In genomic region chr2:46008082-46008870, GRCh38 we compare ENCODE assay signal across 22 cellular contexts.
DNase-seq lines count a peak whose midpoint lies in the region; ATAC-seq and TF ChIP-seq lines count a peak whose summit lies in the region.
"Had no signal": no experiment of that assay in that cellular context is flagged by ENCODE, and none has a peak within 500 bp of the region (broad histone marks: within the 10 kb centered on the region; RNA-seq: fewer than 3 reads in every experiment).

No MANE protein-coding gene starts in this region.

- no peak overlapping the region for H4K8ac ChIP-seq in trophoblast cell (ENCODE audit: low read depth, low read length)

- H3K27me3 ChIP-seq in GM23338 (ENCODE audit: insufficient read depth) (no peaks in the 10 kb centered on the region), OCI-LY3 (ENCODE audit: low read depth, low read length) (no peaks in the 10 kb centered on the region), trophoblast cell (ENCODE audit: insufficient read depth, low read length) (no peaks in the 10 kb centered on the region)
- H3K27me3 ChIP-seq: ascending aorta, colonic mucosa, tibial artery had no signal

- TF ChIP-seq CTCF in GM23338 (conservative IDR thresholded peaks at IDR 0.05; ENCODE audit: low read depth in 2 of 2) (no peak), OCI-LY3 (IDR thresholded peaks at IDR 0.05; ENCODE audit: low read depth, low read length) (no peak), endothelial cell (IDR thresholded peaks at IDR 0.05; ENCODE audit: unreplicated experiment) (no peak)

- peaks cover 4% of the 10 kb centered on the region for H3K27me3 Mint-ChIP-seq in GM23338 (ENCODE audit: insufficient read depth, low read depth, poor library complexity)
- peaks cover 3% of the 10 kb centered on the region for H3K27me3 Mint-ChIP-seq in endothelial cell (ENCODE audit: unreplicated experiment)
- H3K27me3 Mint-ChIP-seq: activated B cell treated with CpG ODN at 0.5 μM for 24 hours; activated CD8-positive, alpha-beta memory T cell treated with anti-CD3 and anti-CD28 coated beads, Interleukin-2, amount 10 ng/mL, durations not matched to agents 7 days and 5 days; IgD-negative memory B cell had no signal

- H3K27ac ChIP-seq in GM23338 (ENCODE audit: low read depth) (no peak overlapping the region), OCI-LY3 (ENCODE audit: low read length) (no peak overlapping the region), trophoblast cell (ENCODE audit: low read depth, low read length) (no peak overlapping the region)
- H3K27ac ChIP-seq: ascending aorta, colonic mucosa, tibial artery had no signal

- peak overlapping the region; percentile 64 for H4K91ac ChIP-seq in trophoblast cell (ENCODE audit: low read depth, low read length)

- no CpG with 5 or more reads among the region's 5 CpGs for WGBS in trophoblast cell (ENCODE audit: extremely low coverage, insufficient coverage, insufficient read length)

- H3K79me2 ChIP-seq in GM23338 (replicated peaks; ENCODE audit: insufficient read depth), result no peaks in the 10 kb centered on the region
- H3K79me2 ChIP-seq in OCI-LY3 (ENCODE audit: low read length), result no peaks in the 10 kb centered on the region
- H3K79me2 ChIP-seq in trophoblast cell (ENCODE audit: control insufficient read depth, insufficient read depth, low read length, poor library complexity), result no peaks in the 10 kb centered on the region

- peak overlapping the region; percentile 15 for H3K4ac ChIP-seq in trophoblast cell (ENCODE audit: low read depth, low read length)

- 0 out of 2 replicates have a peak, but pooled peaks cover 4% of the 10 kb centered on the region for H3K9me2 ChIP-seq in GM23338 (ENCODE audit: insufficient read depth)

- peak overlapping the region; percentile 46 for H3K18ac ChIP-seq in trophoblast cell (ENCODE audit: low read length)

- peak overlapping the region; percentile 62 for H3K14ac ChIP-seq in trophoblast cell (ENCODE audit: low read length)

- H3K23ac ChIP-seq in trophoblast cell (ENCODE audit: low read length), result no peak overlapping the region

- H3K4me1 ChIP-seq in GM23338 (ENCODE audit: insufficient read depth) (no peaks in the 10 kb centered on the region), OCI-LY3 (ENCODE audit: low read length) (peaks cover 40% of the 10 kb centered on the region), trophoblast cell (ENCODE audit: control insufficient read depth in 1 of 2, insufficient read depth in 2 of 2, low read length in 2 of 2) (peaks cover 5 to 6% of the 10 kb centered on the region in 2 experiments)
- H3K4me1 ChIP-seq: colonic mucosa, tibial artery had no signal

- H3K36me3 ChIP-seq in GM23338 (ENCODE audit: insufficient read depth), result no peaks in the 10 kb centered on the region
- no peaks in the 10 kb centered on the region for H3K36me3 ChIP-seq in OCI-LY3 (replicated peaks; ENCODE audit: low read depth, low read length)
- H3K36me3 ChIP-seq in trophoblast cell (ENCODE audit: control insufficient read depth in 1 of 2, insufficient read depth in 2 of 2, low read length in 2 of 2), result no peaks in the 10 kb centered on the region
- H3K36me3 ChIP-seq: colonic mucosa had no signal

- H3K9me3 Mint-ChIP-seq in GM23338 (no peaks in the 10 kb centered on the region), endothelial cell (ENCODE audit: unreplicated experiment) (no peaks in the 10 kb centered on the region)
- H3K9me3 Mint-ChIP-seq: activated B cell treated with CpG ODN at 0.5 μM for 24 hours, IgD-negative memory B cell, natural killer cell had no signal

- DNase-seq in GM23338 (ENCODE audit: low spot score) (no peak), endothelial cell (ENCODE audit: low spot score) (no peak), trophoblast cell (peak in 1 of 2 donors; percentile 25), COR-L47 (lab: John Stamatoyannopoulos, UW) (no peak)
- DNase-seq: activated B cell treated with CpG ODN at 0.5 μM for 24 hours; activated CD8-positive, alpha-beta memory T cell treated with anti-CD3 and anti-CD28 coated beads, Interleukin-2, amount 10 ng/mL, durations not matched to agents 7 days and 5 days; activated effector memory CD4-positive, alpha-beta T cell treated with anti-CD3 and anti-CD28 coated beads, Interleukin-2, amount 50 U/mL, for 16 hours; colonic mucosa; natural killer cell; NCI-H2029 treated with DMSO at 0.1 percent for 48 hours; NCI-H510A; posterior cingulate gyrus; SIG-M5; small intestine; T-helper 2 cell; tibial artery had no signal

- H2AFZ ChIP-seq in GM23338, result no peak overlapping the region
- H2AFZ ChIP-seq in OCI-LY3 (ENCODE audit: low read depth, low read length), result no peak overlapping the region
- H2AFZ ChIP-seq in trophoblast cell (ENCODE audit: insufficient read depth, low read length, poor library complexity), result no peak overlapping the region

- H3F3A ChIP-seq in GM23338 (replicated peaks; ENCODE audit: low read depth), result no peaks in the 10 kb centered on the region

- H4K20me1 ChIP-seq in GM23338 (replicated peaks; ENCODE audit: insufficient read depth) (no peaks in the 10 kb centered on the region), OCI-LY3 (ENCODE audit: insufficient read depth, low read length) (no peaks in the 10 kb centered on the region)

- peaks cover 8% of the 10 kb centered on the region for H3K79me1 ChIP-seq in trophoblast cell (ENCODE audit: low read length)

- H3K9ac ChIP-seq in OCI-LY3 (ENCODE audit: low read length), result no peak overlapping the region
- no peak overlapping the region for H3K9ac ChIP-seq in trophoblast cell (ENCODE audit: low read length)

- H2AK5ac ChIP-seq in trophoblast cell (ENCODE audit: low read length), result no peak overlapping the region

- H3K27ac Mint-ChIP-seq in GM23338 (0 out of 2 replicates have a peak overlapping the region, but pooled peaks have one; percentile 70), endothelial cell (ENCODE audit: unreplicated experiment) (no peak overlapping the region)
- H3K27ac Mint-ChIP-seq: activated B cell treated with CpG ODN at 0.5 μM for 24 hours; activated CD8-positive, alpha-beta memory T cell treated with anti-CD3 and anti-CD28 coated beads, Interleukin-2, amount 10 ng/mL, durations not matched to agents 7 days and 5 days; natural killer cell had no signal

- peak overlapping the region; percentile 45 for H2BK5ac ChIP-seq in trophoblast cell (ENCODE audit: low read depth, low read length, poor library complexity)

- ATAC-seq in GM23338 (no peak), HG02852 (IDR thresholded peaks at IDR 0.05; ENCODE audit: unreplicated experiment) (no peak), GM21717 (IDR thresholded peaks at IDR 0.05; ENCODE audit: unreplicated experiment) (no peak), GM19328 (IDR thresholded peaks at IDR 0.05; ENCODE audit: unreplicated experiment) (no peak)
- ATAC-seq: activated CD8-positive, alpha-beta memory T cell treated with anti-CD3 and anti-CD28 coated beads, Interleukin-2, amount 10 ng/mL, durations not matched to agents 7 days and 5 days; natural killer cell had no signal

- no peak overlapping the region for H3K4me2 ChIP-seq in GM23338
- peak overlapping the region; percentile 54 for H3K4me2 ChIP-seq in OCI-LY3 (ENCODE audit: low read length)
- H3K4me2 ChIP-seq in trophoblast cell (ENCODE audit: low read length), result no peak overlapping the region

- no peak overlapping the region for H4K12ac ChIP-seq in trophoblast cell (ENCODE audit: low read depth, low read length)

- H2BK12ac ChIP-seq in trophoblast cell (ENCODE audit: low read length), result peak overlapping the region; percentile 90

- no peaks in the 10 kb centered on the region for H3K9me3 ChIP-seq in OCI-LY3 (ENCODE audit: insufficient read depth, low read length)
- H3K9me3 ChIP-seq in trophoblast cell (ENCODE audit: insufficient read depth, low read depth, low read length), result no peaks in the 10 kb centered on the region
- H3K9me3 ChIP-seq: ascending aorta, colonic mucosa, tibial artery had no signal

- H3K4me1 Mint-ChIP-seq in GM23338 (peaks cover 6% of the 10 kb centered on the region; the same call in 2 of the 3 replicates), endothelial cell (ENCODE audit: unreplicated experiment) (peaks cover 3% of the 10 kb centered on the region)
- H3K4me1 Mint-ChIP-seq: activated B cell treated with CpG ODN at 0.5 μM for 24 hours, IgD-negative memory B cell, natural killer cell had no signal

- no peak overlapping the region for H3K4me3 Mint-ChIP-seq in GM23338
- H3K4me3 Mint-ChIP-seq in endothelial cell (ENCODE audit: unreplicated experiment), result peak overlapping the region; percentile 26
- H3K4me3 Mint-ChIP-seq: activated B cell treated with CpG ODN at 0.5 μM for 24 hours; activated CD8-positive, alpha-beta memory T cell treated with anti-CD3 and anti-CD28 coated beads, Interleukin-2, amount 10 ng/mL, durations not matched to agents 7 days and 5 days; IgD-negative memory B cell; natural killer cell had no signal

- H3K36me3 Mint-ChIP-seq in GM23338 (ENCODE audit: low read depth), result no peaks in the 10 kb centered on the region
- H3K36me3 Mint-ChIP-seq in endothelial cell (ENCODE audit: low read depth, unreplicated experiment), result peaks cover 18% of the 10 kb centered on the region

- no peak overlapping the region for H3K4me3 ChIP-seq in GM23338
- peak overlapping the region; percentile 20; the same call in 1 of the 2 replicates for H3K4me3 ChIP-seq in OCI-LY3 (ENCODE audit: low read length)
- H3K4me3 ChIP-seq in trophoblast cell (ENCODE audit: low read depth, low read length), result no peak overlapping the region
- H3K4me3 ChIP-seq: ascending aorta, colonic mucosa, tibial artery had no signal

- peak overlapping the region; percentile 74 for H2BK120ac ChIP-seq in trophoblast cell (ENCODE audit: insufficient read depth, low read length, poor library complexity)

TF ChIP-seq in GM23338, 12 proteins besides CTCF, POLR2A, EP300 and RAD21 (continues in another document):
- TF ChIP-seq ETS1 (IDR thresholded peaks at IDR 0.05), result no peak
